ENCODE assay signal across 23 cellular contexts in the genomic region with DNA sequence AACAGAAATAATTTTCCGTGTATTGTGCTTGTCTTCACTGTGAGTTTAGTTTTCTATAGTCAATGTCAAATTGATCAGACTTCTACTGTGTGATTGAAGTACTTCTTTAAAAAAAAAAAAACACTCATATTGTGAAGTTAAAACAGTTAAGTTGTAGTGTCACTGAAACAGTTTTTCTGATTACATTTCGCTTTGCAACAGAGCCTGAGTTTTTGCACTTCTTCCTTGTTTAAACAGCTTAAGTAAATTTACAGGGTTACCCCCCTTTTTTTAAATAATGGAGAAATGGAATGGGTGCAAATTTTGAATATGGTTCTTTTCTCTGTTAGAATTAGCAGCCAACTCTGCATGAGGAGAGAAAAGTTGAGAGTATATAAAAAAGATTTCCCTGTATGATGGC.
A peak's percentile ranks its signal among the peaks of the same experiment; 100 is the strongest.
DNase-seq lines count a peak whose midpoint lies in the region; ATAC-seq and TF ChIP-seq lines count a peak whose summit lies in the region.
"Had no signal": no experiment of that assay in that cellular context is flagged by ENCODE, and none has a peak within 500 bp of the region (broad histone marks: within the 10 kb centered on the region; RNA-seq: fewer than 3 reads in every experiment).

No MANE protein-coding gene starts in this region.

- TF ChIP-seq POLR2A in HCT116 (IDR thresholded peaks at IDR 0.05; ENCODE audit: borderline replicate concordance, extremely low read depth, insufficient read depth, insufficient read length), result no peak

- DNase-seq in DMS53 (lab: John Stamatoyannopoulos, UW) (peak; percentile 46), HCT116 (ENCODE audit: low read depth, low spot score) (no peak), adipocyte (ENCODE audit: low read depth) (no peak), GM19238 (ENCODE audit: insufficient read length, low spot score) (no peak)
- no peak for DNase-seq in activated CD8-positive, alpha-beta memory T cell treated with anti-CD3 and anti-CD28 coated beads for 24 hours
- no peak for DNase-seq in activated naive CD8-positive, alpha-beta T cell treated with anti-CD3 and anti-CD28 coated beads for 36 hours
- DNase-seq in activated CD4-positive, alpha-beta T cell treated with anti-CD3 and anti-CD28 coated beads for 4 hours, result no peak
- DNase-seq: CD4-positive, alpha-beta memory T cell; COR-L47; DMS79; GF-D8; H7; KG1; MM.1S; NCI-H1694; NCI-H2029 treated with DMSO at 0.1 percent for 48 hours; NCI-H226; NCI-H510A; NCI-H774; SIG-M5 had no signal

- no peak overlapping the region for H2AFZ ChIP-seq in HCT116 (ENCODE audit: low read depth, low read length, poor library complexity, severe bottlenecking)

- no peak overlapping the region for H3K4me3 ChIP-seq in HCT116 (replicated peaks in 1 of 2; ENCODE audit: low read depth in 1 of 2, low read length in 2 of 2)
- peak overlapping the region; percentile 43 for H3K4me3 ChIP-seq in adipocyte (ENCODE audit: low read length)
- H3K4me3 ChIP-seq in liver (ENCODE audit: low read depth in 1 of 3, low read length in 3 of 3), result no peak overlapping the region
- H3K4me3 ChIP-seq: BLaER1 treated with 17β-estradiol and CSF1 and Interleukin-3, amounts not matched to agents 10 nM and 100 nM; SK-N-MC had no signal

- H3K36me3 ChIP-seq in HCT116 (ENCODE audit: control insufficient read depth in 1 of 2, insufficient read depth in 2 of 2, low read length in 2 of 2) (no peaks in the 10 kb centered on the region), adipocyte (ENCODE audit: control insufficient read depth, insufficient read depth, low read length, severe bottlenecking) (no peaks in the 10 kb centered on the region), liver (ENCODE audit: control insufficient read depth in 4 of 4, insufficient read depth in 3 of 4, low read depth in 1 of 4, low read length in 3 of 4) (no peaks in the 10 kb centered on the region)

- H3K27ac Mint-ChIP-seq in activated naive CD8-positive, alpha-beta T cell treated with anti-CD3 and anti-CD28 coated beads for 36 hours, result no peak overlapping the region
- H3K27ac Mint-ChIP-seq: CD4-positive, alpha-beta memory T cell had no signal

- no peaks in the 10 kb centered on the region for H3K27me3 ChIP-seq in HCT116 (ENCODE audit: insufficient read depth, low read length)
- H3K27me3 ChIP-seq in adipocyte (replicated peaks; ENCODE audit: control insufficient read depth, insufficient read depth, low read length), result no peaks in the 10 kb centered on the region
- H3K27me3 ChIP-seq in liver (ENCODE audit: control insufficient read depth in 4 of 4, insufficient read depth in 4 of 4, low read length in 3 of 4), result no peaks in the 10 kb centered on the region
- H3K27me3 ChIP-seq: BLaER1 treated with 17β-estradiol and CSF1 and Interleukin-3, amounts not matched to agents 10 nM and 100 nM had no signal

- CTCF ChIA-PET in HCT116 (lab: Charles Lee), result interaction anchor here (0.8 to 1.1 kb wide), 5 partner anchors 74 to 821 kb away, joined by 3 to 4 read pairs (median 3); no protein-coding TSS in a partner anchor

- H3K4me1 ChIP-seq in HCT116 (ENCODE audit: control insufficient read depth in 1 of 2, insufficient read depth in 2 of 2, low read length in 2 of 2), result peaks cover 41 to 52% of the 10 kb centered on the region in 2 experiments
- peaks cover 17% of the 10 kb centered on the region for H3K4me1 ChIP-seq in adipocyte (ENCODE audit: control insufficient read depth, insufficient read depth, low read length)
- peaks cover 0 to 15% (median 2%) of the 10 kb centered on the region in 4 donors for H3K4me1 ChIP-seq in liver (ENCODE audit: control insufficient read depth in 4 of 4, insufficient read depth in 4 of 4, low read length in 3 of 4)
- H3K4me1 ChIP-seq: BLaER1 treated with 17β-estradiol and CSF1 and Interleukin-3, amounts not matched to agents 10 nM and 100 nM had no signal

- H3K9ac ChIP-seq in HCT116 (ENCODE audit: low read length) (peak overlapping the region; percentile 13; the same call in 1 of the 2 replicates), adipocyte (ENCODE audit: low read length) (peak overlapping the region; percentile 57), liver (ENCODE audit: low read depth in 1 of 2, low read length in 2 of 2) (peak overlapping the region in 1 of 2 donors; percentile 31)
- H3K9ac ChIP-seq: BLaER1 treated with 17β-estradiol and CSF1 and Interleukin-3, amounts not matched to agents 10 nM and 100 nM had no signal

- POLR2A ChIA-PET in HCT116 (lab: Charles Lee), result no interaction called here

- no peak for TF ChIP-seq CTCF in HCT116 (IDR thresholded peaks at IDR 0.05 in 2 of 3, conservative IDR thresholded peaks at IDR 0.05 in 1 of 3; ENCODE audit: borderline replicate concordance in 1 of 3, insufficient read depth in 1 of 3, low read depth in 2 of 3, low read length in 2 of 3)
- no peak for TF ChIP-seq CTCF in liver (IDR thresholded peaks at IDR 0.05; ENCODE audit: low read depth, low read length, missing input control)

- peak overlapping the region; percentile 43; the same call in 1 of the 2 replicates for H3K4me2 ChIP-seq in HCT116 (ENCODE audit: low read length)
- H3K4me2 ChIP-seq: BLaER1 treated with 17β-estradiol and CSF1 and Interleukin-3, amounts not matched to agents 10 nM and 100 nM had no signal

- H3K4me1 Mint-ChIP-seq in activated naive CD8-positive, alpha-beta T cell treated with anti-CD3 and anti-CD28 coated beads for 36 hours, result peaks cover 3% of the 10 kb centered on the region

- no TSS peak for BruUV-seq in HCT116 (replicated peaks; lab: Mats Ljungman, UMichigan)

- RAD21 ChIA-PET in HCT116 (lab: Charles Lee; ENCODE audit: low non-redundant PET in 1 of 2, low total read pairs in 2 of 2, uncharacterized antibody in 2 of 2, unreplicated experiment in 2 of 2), result interaction anchor here in 1 of 2 experiments (1.0 kb wide), 1 partner anchor 821 kb away, joined by 4 read pairs; no protein-coding TSS in a partner anchor

- no peaks in the 10 kb centered on the region for H3K27me3 Mint-ChIP-seq in activated naive CD8-positive, alpha-beta T cell treated with anti-CD3 and anti-CD28 coated beads for 36 hours
- H3K27me3 Mint-ChIP-seq: CD4-positive, alpha-beta memory T cell had no signal

- peaks cover 82% of the 10 kb centered on the region for H3K79me2 ChIP-seq in HCT116 (ENCODE audit: insufficient read depth, low read length)

- peaks cover 4% of the 10 kb centered on the region for H3K36me3 Mint-ChIP-seq in activated naive CD8-positive, alpha-beta T cell treated with anti-CD3 and anti-CD28 coated beads for 36 hours

- H3K9me3 Mint-ChIP-seq in activated naive CD8-positive, alpha-beta T cell treated with anti-CD3 and anti-CD28 coated beads for 36 hours, result no peaks in the 10 kb centered on the region
- H3K9me3 Mint-ChIP-seq: CD4-positive, alpha-beta memory T cell had no signal

- H3K9me2 ChIP-seq in HCT116 (ENCODE audit: insufficient read depth), result no peaks in the 10 kb centered on the region

- no peak for TF ChIP-seq RAD21 in HCT116 (IDR thresholded peaks at IDR 0.05; ENCODE audit: low read depth)
- no peak for TF ChIP-seq RAD21 in liver (IDR thresholded peaks at IDR 0.05)

- H3K27ac ChIP-seq in HCT116 (ENCODE audit: low read depth, low read length) (peak overlapping the region; percentile 0; the same call in 1 of the 2 replicates), liver (ENCODE audit: low read depth in 1 of 2, low read length in 2 of 2) (no peak overlapping the region)
- H3K27ac ChIP-seq: BLaER1 treated with 17β-estradiol and CSF1 and Interleukin-3, amounts not matched to agents 10 nM and 100 nM; SK-N-MC had no signal

- H3K9me3 ChIP-seq in HCT116 (ENCODE audit: control insufficient read depth in 1 of 2, insufficient read depth in 1 of 2, low read depth in 1 of 2, low read length in 2 of 2) (no peaks in the 10 kb centered on the region), adipocyte (ENCODE audit: control insufficient read depth, low read length) (no peaks in the 10 kb centered on the region), liver (ENCODE audit: control insufficient read depth in 4 of 4, low read length in 3 of 4) (no peaks in the 10 kb centered on the region)
- H3K9me3 ChIP-seq: BLaER1 treated with 17β-estradiol and CSF1 and Interleukin-3, amounts not matched to agents 10 nM and 100 nM had no signal

- intact Hi-C loops in HCT116 (cut with micrococcal nuclease), result loop anchor here (2.0 to 10.0 kb wide), 5 partner anchors 250 to 550 kb away; a partner anchor contains a TSS

- WGBS in liver, result 34% methylated on average over 2 of the region's 2 CpGs

- no peak for ATAC-seq in HCT116

- H3K4me3 Mint-ChIP-seq in activated naive CD8-positive, alpha-beta T cell treated with anti-CD3 and anti-CD28 coated beads for 36 hours, result no peak overlapping the region
- H3K4me3 Mint-ChIP-seq: CD4-positive, alpha-beta memory T cell had no signal

- H4K20me1 ChIP-seq in HCT116 (ENCODE audit: insufficient read depth), result no peaks in the 10 kb centered on the region

TF ChIP-seq in HCT116, 20 proteins besides CTCF, POLR2A, EP300 and RAD21 (continues in another document):
- TF ChIP-seq ZNF274 (IDR thresholded peaks at IDR 0.05; ENCODE audit: low read depth, low read length) (no peak), SRF (IDR thresholded peaks at IDR 0.05; ENCODE audit: low read depth) (no peak), POLR2AphosphoS5 (IDR thresholded peaks at IDR 0.05; ENCODE audit: low read depth, low read length) (no peak), EGR1 (IDR thresholded peaks at IDR 0.05; ENCODE audit: low read depth) (no peak), SP1 (IDR thresholded peaks at IDR 0.05; ENCODE audit: low read depth) (no peak), CEBPB (IDR thresholded peaks at IDR 0.05; ENCODE audit: low read depth) (no peak), TCF7L2 (IDR thresholded peaks at IDR 0.05; ENCODE audit: borderline replicate concordance, extremely low read depth, insufficient read depth, insufficient read length) (no peak)
- TF ChIP-seq, protein P1, sequence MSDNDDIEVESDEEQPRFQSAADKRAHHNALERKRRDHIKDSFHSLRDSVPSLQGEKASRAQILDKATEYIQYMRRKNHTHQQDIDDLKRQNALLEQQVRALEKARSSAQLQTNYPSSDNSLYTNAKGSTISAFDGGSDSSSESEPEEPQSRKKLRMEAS (IDR thresholded peaks at IDR 0.05), result no peak

TF ChIP-seq in liver, 16 proteins besides CTCF, POLR2A, EP300 and RAD21:
- no peak for TF ChIP-seq FOXA1 (IDR thresholded peaks at IDR 0.05)
- peak in 1 of 2 donors; percentile 16 for TF ChIP-seq HNF4A (conservative IDR thresholded peaks at IDR 0.05)
- TF ChIP-seq TAF1 (conservative IDR thresholded peaks at IDR 0.05), result no peak
- no peak for TF ChIP-seq FOXA2 (IDR thresholded peaks at IDR 0.05)
- TF ChIP-seq, protein P1 (IDR thresholded peaks at IDR 0.05), result peak; percentile 31
- TF ChIP-seq RXRA (IDR thresholded peaks at IDR 0.05), result no peak
- TF ChIP-seq SP1 (IDR thresholded peaks at IDR 0.05), result no peak
